13 cellular contexts compared by ENCODE assay signal in genomic region chr10:103715430-103715829, GRCh38.
A peak's percentile ranks its signal among the peaks of the same experiment; 100 is the strongest.
DNase-seq lines count a peak whose midpoint lies in the region; ATAC-seq and TF ChIP-seq lines count a peak whose summit lies in the region.
"Had no signal": no experiment of that assay in that cellular context is flagged by ENCODE, and none has a peak within 500 bp of the region (broad histone marks: within the 10 kb centered on the region; RNA-seq: fewer than 3 reads in every experiment).

No MANE protein-coding gene starts in this region.

- no peak for ATAC-seq in HG03342 (IDR thresholded peaks at IDR 0.05; ENCODE audit: unreplicated experiment)

- H3K79me2 ChIP-seq in OCI-LY7 (ENCODE audit: insufficient read depth, low read depth, low read length) = no peaks in the 10 kb centered on the region

- H3K4me1 ChIP-seq in HEK293 (ENCODE audit: control insufficient read depth, insufficient read depth, low read length) (no peaks in the 10 kb centered on the region), OCI-LY7 (ENCODE audit: insufficient read depth, low read length, poor library complexity, severe bottlenecking) (no peaks in the 10 kb centered on the region)

- no peak overlapping the region for H3K27ac ChIP-seq in HEK293 (ENCODE audit: extremely low read depth, low read depth, low read length)
- peak overlapping the region; percentile 96 for H3K27ac ChIP-seq in angular gyrus (ENCODE audit: low read depth, low read length)
- peak overlapping the region; percentile 85 for H3K27ac ChIP-seq in substantia nigra (ENCODE audit: low read depth, low read length, poor library complexity, severe bottlenecking)
- H3K27ac ChIP-seq in coronary artery = peak overlapping the region in 1 of 2 donors; percentile 23
- no peak overlapping the region for H3K27ac ChIP-seq in OCI-LY7 (ENCODE audit: low read depth, low read length, poor library complexity, severe bottlenecking)

- H3K9me3 ChIP-seq in HEK293 (ENCODE audit: control insufficient read depth, insufficient read depth, low read depth, low read length) (no peaks in the 10 kb centered on the region), OCI-LY7 (ENCODE audit: low read length) (no peaks in the 10 kb centered on the region)

- DNase-seq in foreskin fibroblast (peak; percentile 93 to 97), substantia nigra (lab: John Stamatoyannopoulos, UW) (peak in 10 of 49 donors; percentile 23 to 62 (median 30)), coronary artery (ENCODE audit: low spot score) (no peak), OCI-LY7 (ENCODE audit: low spot score) (no peak)
- no peak for DNase-seq in activated effector memory CD4-positive, alpha-beta T cell treated with Interleukin-2 at 50 U/mL for 16 hours
- DNase-seq: activated gamma-delta T cell treated with Interleukin-2 at 50 U/mL for 16 hours, GF-D8, left colon, NCI-H1694, OCI-M1 had no signal

- no peak overlapping the region for H2AFZ ChIP-seq in OCI-LY7 (ENCODE audit: low read length)

- H3K4me3 ChIP-seq in HEK293 (ENCODE audit: low read depth, low read length) = no peak overlapping the region
- no peak overlapping the region for H3K4me3 ChIP-seq in foreskin fibroblast (ENCODE audit: low read depth in 1 of 2, low read length in 2 of 2)
- H3K4me3 ChIP-seq in coronary artery = no peak overlapping the region
- no peak overlapping the region for H3K4me3 ChIP-seq in OCI-LY7 (ENCODE audit: low read depth, low read length, poor library complexity, severe bottlenecking)

- CTCF ChIA-PET in HEK293 (lab: Yijun Ruan, JAX) = interaction anchor here (0.7 to 11.8 kb wide), 5 partner anchors 11 to 171 kb away, joined by 3 to 151 read pairs (median 9); no protein-coding TSS in a partner anchor
- CTCF ChIA-PET in OCI-LY7 (lab: Charles Lee; ENCODE audit: unreplicated experiment) = no interaction called here

- H3K9me2 ChIP-seq in OCI-LY7 (ENCODE audit: insufficient read depth, low read length) = no peaks in the 10 kb centered on the region

- H3K4me2 ChIP-seq in OCI-LY7 (ENCODE audit: low read length) = no peak overlapping the region

- TF ChIP-seq CTCF in HEK293 (tag by site-specific recombination; IDR thresholded peaks at IDR 0.05) = no peak
- no peak for TF ChIP-seq CTCF in foreskin fibroblast (IDR thresholded peaks at IDR 0.05; ENCODE audit: low read depth, low read length)
- TF ChIP-seq CTCF in coronary artery (IDR thresholded peaks at IDR 0.05) = no peak
- no peak for TF ChIP-seq CTCF in OCI-LY7 (conservative IDR thresholded peaks at IDR 0.05; ENCODE audit: low read length)

- intact Hi-C loops in OCI-LY7 (cut with micrococcal nuclease; ENCODE audit: unreplicated experiment) = no loop called here

- POLR2A ChIA-PET in HEK293 (lab: Yijun Ruan, JAX) = no interaction called here
- POLR2A ChIA-PET in OCI-LY7 (lab: Charles Lee) = no interaction called here

- no peaks in the 10 kb centered on the region for H4K20me1 ChIP-seq in OCI-LY7 (ENCODE audit: insufficient read depth, low read length)

- peaks cover 0 to 4% of the 10 kb centered on the region in 2 experiments; a peak in 1 of 3 replicates for H3K36me3 ChIP-seq in HEK293 (ENCODE audit: control insufficient read depth in 2 of 2, insufficient read depth in 1 of 2, low read length in 2 of 2)
- no peaks in the 10 kb centered on the region for H3K36me3 ChIP-seq in OCI-LY7 (ENCODE audit: insufficient read depth, low read length)

- BruUV-seq in OCI-LY7 (replicated peaks; lab: Mats Ljungman, UMichigan) = no TSS peak

TF ChIP-seq in HEK293, 187 proteins besides CTCF, POLR2A, EP300 and RAD21:
- TF ChIP-seq ZNF600 (tag by site-specific recombination; IDR thresholded peaks at IDR 0.05) (peak; percentile 64), ZBTB48 (tag by site-specific recombination; IDR thresholded peaks at IDR 0.05) (no peak), ZFHX2 (tag by site-specific recombination; conservative IDR thresholded peaks at IDR 0.05) (peak; percentile 29; the same call in 1 of the 2 replicates)

Comparison
In these comparisons a context has a peak if more than half of its experiments do, and no peak if none do; other contexts are left out.
1. H3K27ac ChIP-seq: peak in angular gyrus (single experiment) and substantia nigra (single experiment); none in HEK293 (single experiment) and OCI-LY7 (single experiment).
2. DNase-seq: peak in foreskin fibroblast (2 of 2); none in activated effector memory CD4-positive, alpha-beta T cell treated with Interleukin-2 at 50 U/mL for 16 hours (single experiment), coronary artery (single experiment) and OCI-LY7 (single experiment).